In the genomic region with DNA sequence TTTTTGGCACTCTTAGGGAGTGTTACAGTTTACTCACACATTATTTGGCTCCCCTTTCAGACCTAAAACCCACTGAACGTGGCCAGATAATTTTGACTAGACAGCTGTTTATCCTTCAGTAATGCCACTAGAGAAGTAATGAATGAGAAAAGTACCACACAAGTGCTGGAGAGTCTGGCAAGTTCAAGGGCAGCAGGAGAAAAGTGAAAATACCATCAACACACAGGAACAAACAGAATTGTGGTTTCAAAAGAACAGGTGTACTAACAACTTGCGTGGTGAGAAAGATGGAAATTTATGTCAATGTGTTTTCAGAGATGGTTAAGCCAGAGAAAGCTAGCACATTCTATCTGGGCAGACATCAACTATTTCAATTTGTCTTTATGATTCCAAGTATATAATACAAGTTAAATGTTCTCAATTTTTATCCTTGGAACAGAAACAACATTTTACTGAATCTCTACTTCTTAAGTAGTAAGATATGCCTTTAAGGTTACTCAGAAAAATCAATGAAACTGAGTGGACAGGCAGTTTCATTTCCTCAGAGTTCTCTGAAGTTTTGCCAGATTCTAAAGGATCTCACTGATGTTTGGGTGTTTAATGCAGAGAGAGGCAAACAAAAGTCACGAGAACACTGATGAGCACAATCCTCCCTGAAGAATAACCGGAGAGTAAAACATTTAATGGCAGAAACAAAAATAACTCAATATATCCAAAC, we compare ENCODE assay signal across 23 cellular contexts.
A peak's percentile ranks its signal among the peaks of the same experiment; 100 is the strongest.
DNase-seq lines count a peak whose midpoint lies in the region; ATAC-seq and TF ChIP-seq lines count a peak whose summit lies in the region.
"Had no signal": no experiment of that assay in that cellular context is flagged by ENCODE, and none has a peak within 500 bp of the region (broad histone marks: within the 10 kb centered on the region; RNA-seq: fewer than 3 reads in every experiment).

No MANE protein-coding gene starts in this region.

- no peak overlapping the region for H3K9ac ChIP-seq in mammary epithelial cell (ENCODE audit: insufficient read depth, low read length)
- H3K9ac ChIP-seq: SK-N-SH had no signal

- DNase-seq in NCI-H2029 treated with DMSO at 0.1 percent for 48 hours (lab: John Stamatoyannopoulos, UW): peak; percentile 32
- DNase-seq in NCI-H2029 (lab: John Stamatoyannopoulos, UW): no peak
- peak; percentile 80 for DNase-seq in RPMI8226
- DNase-seq in pons (ENCODE audit: low spot score): peak; percentile 49
- no peak for DNase-seq in SKM-1 treated with dmso at 0.1 percent for 144 hours (lab: John Stamatoyannopoulos, UW; ENCODE audit: unreplicated experiment)
- DNase-seq in activated CD4-positive, alpha-beta T cell treated with anti-CD3 and anti-CD28 coated beads, Interleukin-2, amount 50 U/mL, for 4 hours: no peak
- DNase-seq in mammary epithelial cell: no peak
- DNase-seq: activated CD4-positive, alpha-beta T cell treated with anti-CD3 and anti-CD28 coated beads, Interleukin-2, amount 10 ng/mL, durations not matched to agents 7 days and 5 days; activated naive CD4-positive, alpha-beta T cell treated with anti-CD3 and anti-CD28 coated beads, Interleukin-2, amount 50 U/mL, for 16 hours; activated T-cell treated with anti-CD3 and anti-CD28 coated beads for 4 hours; BE2C; foreskin fibroblast; GF-D8; left colon; mucosa of descending colon; NCI-H1417 treated with DMSO at 0.1 percent for 48 hours; NCI-H226; SK-N-SH had no signal

- H3K4me3 ChIP-seq in mammary epithelial cell (replicated peaks in 1 of 3; ENCODE audit: insufficient read depth in 1 of 3, low read depth in 2 of 3, low read length in 3 of 3): no peak overlapping the region
- H3K4me3 ChIP-seq: coronary artery, GM23338, mucosa of descending colon, right atrium auricular region had no signal

- no peak for TF ChIP-seq CTCF in mammary epithelial cell (conservative IDR thresholded peaks at IDR 0.05 in 1 of 2, IDR thresholded peaks at IDR 0.05 in 1 of 2; ENCODE audit: extremely low read depth in 1 of 2, insufficient read depth in 1 of 2, low read depth in 1 of 2, low read length in 2 of 2)

- H3K4me2 ChIP-seq in mammary epithelial cell (ENCODE audit: insufficient read depth, low read depth, low read length): no peak overlapping the region
- H3K4me2 ChIP-seq: GM23338, SK-N-SH had no signal

- peaks cover 3% of the 10 kb centered on the region for H3K4me1 ChIP-seq in mammary epithelial cell (ENCODE audit: insufficient read depth, low read length)
- H3K4me1 ChIP-seq: right atrium auricular region had no signal

- peak; percentile 53 for ATAC-seq in HG02798 (IDR thresholded peaks at IDR 0.05; ENCODE audit: poor library complexity, unreplicated experiment)
- ATAC-seq: GM23338, left colon, mucosa of descending colon had no signal

- no peaks in the 10 kb centered on the region for H3K27me3 ChIP-seq in mammary epithelial cell (ENCODE audit: insufficient read depth, low read length)
- H3K27me3 ChIP-seq: BE2C, right atrium auricular region had no signal

- H3K79me2 ChIP-seq in mammary epithelial cell (ENCODE audit: insufficient read depth, low read length): no peaks in the 10 kb centered on the region

- no peak overlapping the region for H3K27ac ChIP-seq in mammary epithelial cell (ENCODE audit: insufficient read depth, low read depth, low read length)
- H3K27ac ChIP-seq: 22Rv1, coronary artery, right atrium auricular region had no signal

- CTCF ChIA-PET in mammary epithelial cell (lab: Charles Lee; ENCODE audit: low non-redundant PET): no interaction called here

- dilution Hi-C loops in mammary epithelial cell (cut with HindIII; ENCODE audit: low sequenced_read_pairs): no loop called here

- WGBS in mammary epithelial cell (ENCODE audit: low coverage, missing lambda C conversion rate): 96% methylated on average over 4 of the region's 4 CpGs

- in situ Hi-C loops in mammary epithelial cell (cut with MboI; ENCODE audit: low sequenced_read_pairs in 2 of 2): loop anchor here in 1 of 2 donors (25.0 kb wide), 1 partner anchor 257 kb away; a partner anchor contains a TSS

- no peaks in the 10 kb centered on the region for H3K36me3 ChIP-seq in mammary epithelial cell (ENCODE audit: insufficient read depth, low read length)
- H3K36me3 ChIP-seq: BE2C, right atrium auricular region had no signal

- intact Hi-C loops in mammary epithelial cell (cut with micrococcal nuclease): no loop called here

- no peaks in the 10 kb centered on the region for H3K9me3 ChIP-seq in mammary epithelial cell (replicated peaks; ENCODE audit: insufficient read depth, low read length)
- H3K9me3 ChIP-seq: BE2C had no signal

- no peak overlapping the region for H2AFZ ChIP-seq in mammary epithelial cell (ENCODE audit: low read depth, low read length)
- H2AFZ ChIP-seq: GM23338 had no signal

- BruUV-seq in mammary epithelial cell (replicated peaks; lab: Mats Ljungman, UMichigan): no TSS peak

- H4K20me1 ChIP-seq in mammary epithelial cell (ENCODE audit: insufficient read depth, low read length): no peaks in the 10 kb centered on the region

Comparison
In these comparisons a context has a peak if more than half of its experiments do, and no peak if none do; other contexts are left out.
1. DNase-seq: peak in NCI-H2029 treated with DMSO at 0.1 percent for 48 hours (single experiment), RPMI8226 (single experiment) and pons (single experiment); none in NCI-H2029 (single experiment), SKM-1 treated with dmso at 0.1 percent for 144 hours (single experiment), activated CD4-positive, alpha-beta T cell treated with anti-CD3 and anti-CD28 coated beads, Interleukin-2, amount 50 U/mL, for 4 hours (0 of 2) and mammary epithelial cell (single experiment).